15 cellular contexts compared by ENCODE assay signal in the genomic region with DNA sequence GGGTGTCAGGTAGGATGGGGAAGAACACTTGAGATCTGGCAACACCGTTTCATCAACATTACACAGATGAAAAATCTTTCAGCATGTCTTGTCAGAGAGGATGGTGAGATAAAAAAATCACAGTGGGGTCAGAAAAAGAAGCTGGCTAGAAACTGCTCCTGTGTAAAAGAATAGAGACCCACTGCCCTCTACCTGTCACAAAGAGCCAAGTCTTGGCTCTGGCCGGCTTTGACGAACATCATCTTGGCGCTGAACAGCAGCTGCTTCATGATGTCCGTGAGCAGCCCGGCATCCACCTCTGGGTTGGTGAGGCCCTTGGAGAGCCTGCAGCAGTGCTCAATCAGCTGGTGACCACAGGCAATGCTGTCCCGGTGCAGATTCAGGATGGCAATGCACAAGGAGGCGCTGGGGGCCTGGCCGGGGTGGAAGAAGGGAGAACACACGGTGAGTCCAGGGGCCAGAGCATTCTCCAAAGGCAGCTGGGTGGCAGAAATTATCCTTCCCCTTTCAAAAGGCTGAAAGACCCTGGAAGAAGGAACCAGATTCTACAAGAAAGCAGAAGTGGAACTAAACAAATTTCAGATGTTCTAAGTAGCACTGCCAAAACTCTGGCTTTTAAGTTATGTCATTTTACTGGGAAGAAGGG. TPM values are rescaled to one million over a fixed set of nuclear protein-coding genes. Genes with fewer than 3 reads are reported as not detected.
A peak's percentile ranks its signal among the peaks of the same experiment; 100 is the strongest.
DNase-seq lines count a peak whose midpoint lies in the region; ATAC-seq, FAIRE-seq and TF ChIP-seq lines count a peak whose summit lies in the region.
"Had no signal": no experiment of that assay in that cellular context is flagged by ENCODE, and none has a peak within 500 bp of the region (broad histone marks: within the 10 kb centered on the region; RNA-seq: fewer than 3 reads in every experiment).

No MANE protein-coding gene starts in this region.

- no peak overlapping the region for H4K91ac ChIP-seq in mesenchymal stem cell (ENCODE audit: low read length)

- H2BK12ac ChIP-seq in mesenchymal stem cell (ENCODE audit: low read length in 2 of 2), result no peak overlapping the region

- no peak overlapping the region for H2AK5ac ChIP-seq in mesenchymal stem cell (ENCODE audit: low read length, severe bottlenecking)

- H2BK5ac ChIP-seq in mesenchymal stem cell (ENCODE audit: low read depth, low read length, poor library complexity, severe bottlenecking), result no peak overlapping the region

- 63% methylated on average over 10 of the region's 10 CpGs for WGBS in prostate gland
- WGBS in mesenchymal stem cell, result 96% methylated on average over 9 of the region's 10 CpGs

- H2AFZ ChIP-seq in OCI-LY7 (ENCODE audit: low read length) (no peak overlapping the region), mesenchymal stem cell (ENCODE audit: low read depth, low read length) (no peak overlapping the region)

- no peaks in the 10 kb centered on the region for H3K4me1 ChIP-seq in OCI-LY7 (ENCODE audit: insufficient read depth, low read length, poor library complexity, severe bottlenecking)
- no peaks in the 10 kb centered on the region for H3K4me1 ChIP-seq in prostate gland (replicated peaks)
- H3K4me1 ChIP-seq in mesenchymal stem cell (ENCODE audit: control insufficient read depth, insufficient read depth, low read depth, low read length), result no peaks in the 10 kb centered on the region

- H4K8ac ChIP-seq in mesenchymal stem cell (ENCODE audit: low read length), result no peak overlapping the region

- H3K23ac ChIP-seq in mesenchymal stem cell (ENCODE audit: low read length in 2 of 2), result no peak overlapping the region

- no peak overlapping the region for H3K4me2 ChIP-seq in OCI-LY7 (ENCODE audit: low read length)
- no peak overlapping the region for H3K4me2 ChIP-seq in mesenchymal stem cell (ENCODE audit: low read length, poor library complexity, severe bottlenecking)

- H3K27me3 ChIP-seq in prostate gland (replicated peaks; ENCODE audit: insufficient read depth), result no peaks in the 10 kb centered on the region
- no peaks in the 10 kb centered on the region for H3K27me3 ChIP-seq in mesenchymal stem cell (ENCODE audit: control insufficient read depth in 1 of 2, insufficient read depth in 1 of 2, low read length in 2 of 2)

- CTCF ChIA-PET in OCI-LY7 (lab: Charles Lee; ENCODE audit: unreplicated experiment), result no interaction called here

- H2BK15ac ChIP-seq in mesenchymal stem cell (ENCODE audit: low read depth, poor library complexity, severe bottlenecking), result no peak overlapping the region

- no peaks in the 10 kb centered on the region for H3K79me2 ChIP-seq in OCI-LY7 (ENCODE audit: insufficient read depth, low read depth, low read length)

- H3K4me3 ChIP-seq in OCI-LY7 (ENCODE audit: low read depth, low read length, poor library complexity, severe bottlenecking), result no peak overlapping the region
- no peak overlapping the region for H3K4me3 ChIP-seq in prostate gland
- no peak overlapping the region for H3K4me3 ChIP-seq in mesenchymal stem cell (ENCODE audit: insufficient read depth in 1 of 2, low read depth in 1 of 2, low read length in 2 of 2)

- no peaks in the 10 kb centered on the region for H3K79me1 ChIP-seq in mesenchymal stem cell (replicated peaks; ENCODE audit: low read length, poor library complexity, severe bottlenecking)

- TF ChIP-seq CTCF in OCI-LY7 (conservative IDR thresholded peaks at IDR 0.05; ENCODE audit: low read length), result no peak
- no peak for TF ChIP-seq CTCF in prostate gland (IDR thresholded peaks at IDR 0.05)

- no peaks in the 10 kb centered on the region for H4K20me1 ChIP-seq in OCI-LY7 (ENCODE audit: insufficient read depth, low read length)

- H3K9ac ChIP-seq in mesenchymal stem cell (ENCODE audit: low read length), result no peak overlapping the region

- H3K36me3 ChIP-seq in OCI-LY7 (ENCODE audit: insufficient read depth, low read length), result peaks cover 91% of the 10 kb centered on the region
- peaks cover 0 to 10% of the 10 kb centered on the region in 2 donors for H3K36me3 ChIP-seq in prostate gland
- peaks cover 36 to 96% of the 10 kb centered on the region in 2 experiments for H3K36me3 ChIP-seq in mesenchymal stem cell (ENCODE audit: control insufficient read depth in 1 of 2, insufficient read depth in 2 of 2, low read depth in 1 of 2, low read length in 2 of 2)

- TF ChIP-seq POLR2A in GM12891 (IDR thresholded peaks at IDR 0.05; ENCODE audit: low read depth, low read length) (no peak), prostate gland (IDR thresholded peaks at IDR 0.05) (no peak)

- no peak overlapping the region for H2BK120ac ChIP-seq in mesenchymal stem cell (ENCODE audit: low read depth, low read length)

- no peaks in the 10 kb centered on the region for H3K9me2 ChIP-seq in OCI-LY7 (ENCODE audit: insufficient read depth, low read length)

- POLR2A ChIA-PET in OCI-LY7 (lab: Charles Lee), result interaction anchor here (0.7 kb wide), 1 partner anchor 489 kb away, joined by 3 read pairs; no protein-coding TSS in a partner anchor

- peak; percentile 59 for ATAC-seq in left ventricle myocardium superior

- H3K18ac ChIP-seq in mesenchymal stem cell (ENCODE audit: low read depth in 1 of 2, low read length in 2 of 2), result no peak overlapping the region

- no peak for DNase-seq in GM12891 (ENCODE audit: insufficient read length, low spot score)
- DNase-seq in OCI-LY7 (ENCODE audit: low spot score), result peak; percentile 13
- DNase-seq in left ventricle myocardium superior, result peak; percentile 32
- peak; percentile 21 for DNase-seq in putamen (ENCODE audit: low spot score)
- DNase-seq in NCI-H446 treated with DMSO at 0.1 percent for 48 hours (lab: John Stamatoyannopoulos, UW), result no peak
- DNase-seq in prostate gland (ENCODE audit: low spot score), result no peak
- DNase-seq in mesenchymal stem cell, result no peak
- no peak for DNase-seq in cerebellar nuclear complex (lab: John Stamatoyannopoulos, UW)
- DNase-seq: activated naive CD4-positive, alpha-beta T cell; CD8-positive, alpha-beta memory T cell; NCI-H1436 treated with DMSO at 0.1 percent for 48 hours; occipital lobe; stimulated activated CD4-positive, alpha-beta T cell treated with anti-CD3 and anti-CD28 coated beads, Interleukin-1b, Interleukin-23, amount 100 ng/mL, for 48 hours; stimulated activated naive CD4-positive, alpha-beta T cell had no signal

- no TSS peak for BruUV-seq in OCI-LY7 (replicated peaks; lab: Mats Ljungman, UMichigan)

- H3K27ac ChIP-seq in OCI-LY7 (ENCODE audit: low read depth, low read length, poor library complexity, severe bottlenecking), result no peak overlapping the region
- no peak overlapping the region for H3K27ac ChIP-seq in prostate gland
- no peak overlapping the region for H3K27ac ChIP-seq in mesenchymal stem cell (ENCODE audit: low read length, poor library complexity, severe bottlenecking)

- no peak for FAIRE-seq in GM12891 (lab: Jason Lieb, UNC)
- FAIRE-seq: islet of Langerhans had no signal

- intact Hi-C loops in OCI-LY7 (cut with micrococcal nuclease; ENCODE audit: unreplicated experiment), result no loop called here
- intact Hi-C loops in left ventricle myocardium superior (cut with micrococcal nuclease), result no loop called here
- intact Hi-C loops in prostate gland (cut with DNase I), result no loop called here

- H3K9me3 ChIP-seq in OCI-LY7 (ENCODE audit: low read length) (no peaks in the 10 kb centered on the region), prostate gland (no peaks in the 10 kb centered on the region), mesenchymal stem cell (ENCODE audit: control insufficient read depth, low read length) (no peaks in the 10 kb centered on the region)

- H3K14ac ChIP-seq in mesenchymal stem cell (ENCODE audit: low read length in 2 of 2), result no peak overlapping the region

- H3K4ac ChIP-seq in mesenchymal stem cell (ENCODE audit: low read depth in 1 of 2, low read length in 2 of 2), result no peak overlapping the region

TF ChIP-seq in GM12891, 5 proteins besides CTCF, POLR2A, EP300 and RAD21:
- TF ChIP-seq SPI1 (IDR thresholded peaks at IDR 0.05; ENCODE audit: low read depth, low read length), result peak; percentile 87
- TF ChIP-seq TAF1 (IDR thresholded peaks at IDR 0.05; ENCODE audit: low read depth, low read length), result no peak

RNA-seq across cellular contexts. Expression of a gene that starts 50.2 kb away (rescaled TPM):
- polyA plus RNA-seq in GM12891 (2012; ENCODE audit: low read depth, missing spikeins), result 8.2 TPM
- total RNA-seq in OCI-LY7 (2014; rRNA removed; shearing (Covaris generic)), result 12.0 and 16.3 TPM in 2 replicates
- total RNA-seq in OCI-LY7 (2022), result 22.8 and 25.9 TPM in 2 replicates
- total RNA-seq in left ventricle myocardium superior, result 15.5 TPM
- 10 to 100 TPM; 12.2 to 33.7 TPM for total RNA-seq in prostate gland
- polyA plus RNA-seq in mesenchymal stem cell (2013, experiment 1 of 2), result 11.4 TPM
- 9.5 TPM for polyA plus RNA-seq in mesenchymal stem cell (2013, experiment 2 of 2)

RNA-seq across cellular contexts. Expression of a gene that starts 53.4 kb away (rescaled TPM):
- 13.5 TPM for polyA plus RNA-seq in GM12891 (2012; ENCODE audit: low read depth, missing spikeins)
- total RNA-seq in OCI-LY7 (2014; rRNA removed; shearing (Covaris generic)), result 41.4 and 48.2 TPM in 2 replicates
- 72.8 and 89.9 TPM in 2 replicates for total RNA-seq in OCI-LY7 (2022)
- total RNA-seq in left ventricle myocardium superior, result 3.2 TPM
- total RNA-seq in prostate gland, result 10 to 100 TPM; 14.9 to 35.8 TPM
- polyA plus RNA-seq in mesenchymal stem cell (2013, experiment 1 of 2), result 2.4 TPM
- polyA plus RNA-seq in mesenchymal stem cell (2013, experiment 2 of 2), result 2.4 TPM

Comparison
In these comparisons a context has a peak if more than half of its experiments do, and no peak if none do; other contexts are left out.
1. DNase-seq: peak in OCI-LY7 (single experiment), left ventricle myocardium superior (single experiment) and putamen (single experiment); none in GM12891 (single experiment), NCI-H446 treated with DMSO at 0.1 percent for 48 hours (single experiment), prostate gland (single experiment), mesenchymal stem cell (single experiment) and cerebellar nuclear complex (0 of 2).